26 cellular contexts compared by ENCODE assay signal in the genomic region with DNA sequence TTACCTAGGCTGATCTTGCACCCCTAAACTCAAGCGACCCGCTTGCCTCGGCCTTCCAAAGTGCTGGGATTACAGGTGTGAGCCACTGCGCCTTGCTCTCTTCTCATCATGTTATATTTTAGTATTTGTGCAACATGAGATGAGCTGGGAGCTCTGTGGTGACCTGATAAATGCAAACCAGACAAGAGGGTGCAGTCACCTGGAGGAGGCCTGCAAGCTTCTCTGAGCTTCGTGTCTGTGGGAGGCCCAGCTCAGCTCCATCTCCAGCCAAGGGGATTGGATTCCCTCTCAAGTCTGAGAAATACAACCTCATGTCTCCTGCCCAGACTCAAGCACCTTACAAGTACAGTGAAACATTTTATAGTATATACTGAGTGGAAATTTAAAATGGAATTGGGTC. TPM values are rescaled to one million over a fixed set of nuclear protein-coding genes. Genes with fewer than 3 reads are reported as not detected.
DNase-seq lines count a peak whose midpoint lies in the region; ATAC-seq, FAIRE-seq and TF ChIP-seq lines count a peak whose summit lies in the region.
"Had no signal": no experiment of that assay in that cellular context is flagged by ENCODE, and none has a peak within 500 bp of the region (broad histone marks: within the 10 kb centered on the region; RNA-seq: fewer than 3 reads in every experiment).

No MANE protein-coding gene starts in this region.

- TF ChIP-seq RAD21 in HepG2 (CRISPR knock-in tag; IDR thresholded peaks at IDR 0.05) = no peak

- peaks cover 20% of the 10 kb centered on the region for H3K36me3 Mint-ChIP-seq in effector memory CD8-positive, alpha-beta T cell (ENCODE audit: insufficient read depth)

- H3K27me3 Mint-ChIP-seq in effector memory CD8-positive, alpha-beta T cell = no peaks in the 10 kb centered on the region

- no peak overlapping the region for H3K9ac ChIP-seq in HepG2 (ENCODE audit: insufficient read depth, low read depth, low read length)
- H3K9ac ChIP-seq: BLaER1 had no signal

- TF ChIP-seq EP300 in HepG2 (IDR thresholded peaks at IDR 0.05; ENCODE audit: low read depth in 2 of 2, low read length in 2 of 2) = no peak
- no peak for TF ChIP-seq EP300 in HepG2 (CRISPR knock-in tag; IDR thresholded peaks at IDR 0.05; ENCODE audit: borderline replicate concordance)

- H3K9me3 ChIP-seq in HepG2 (ENCODE audit: low read length) = no peaks in the 10 kb centered on the region
- no peaks in the 10 kb centered on the region for H3K9me3 ChIP-seq in right lobe of liver
- no peaks in the 10 kb centered on the region for H3K9me3 ChIP-seq in KOPT-K1 (ENCODE audit: insufficient read depth, low read length, poor library complexity, severe bottlenecking)
- H3K9me3 ChIP-seq: BLaER1, MG63 had no signal

- H3K27me3 ChIP-seq in HepG2 (ENCODE audit: control insufficient read depth in 1 of 2, insufficient read depth in 2 of 2, low read length in 2 of 2) (no peaks in the 10 kb centered on the region), right lobe of liver (no peaks in the 10 kb centered on the region)
- H3K27me3 ChIP-seq: BLaER1, MG63 had no signal

- in situ Hi-C loops in HepG2 (cut with HindIII; ENCODE audit: extremely low pct_ligation_motif_present, low pct_unique_long_range_greater_than_20kb) = no loop called here

- intact Hi-C loops in HepG2 (cut with micrococcal nuclease; ENCODE audit: unreplicated experiment) = no loop called here
- intact Hi-C loops in right lobe of liver (cut with DNase I) = no loop called here

- no peak for FAIRE-seq in HepG2 (lab: Jason Lieb, UNC)
- FAIRE-seq: G401.6 had no signal

- peak overlapping the region in 1 of 2 donors; percentile 85 for H3K4me3 Mint-ChIP-seq in effector memory CD8-positive, alpha-beta T cell
- H3K4me3 Mint-ChIP-seq: HFFc6 had no signal

- H3K4me1 ChIP-seq in HepG2 (ENCODE audit: insufficient read depth, low read length) (peaks cover 23% of the 10 kb centered on the region), right lobe of liver (peaks cover 0 to 16% (median 0%) of the 10 kb centered on the region in 4 donors)

- WGBS in HepG2 (ENCODE audit: low lambda C conversion rate) = over 99% methylated on average over 5 of the region's 5 CpGs
- WGBS in right lobe of liver (ENCODE audit: insufficient coverage, low coverage, low lambda C conversion rate, missing lambda C conversion rate) = 93% methylated on average over 4 of the region's 5 CpGs

- H3K27ac ChIP-seq in HepG2 (ENCODE audit: extremely low read length, insufficient read depth, low read length) (no peak overlapping the region), right lobe of liver (no peak overlapping the region), KOPT-K1 (ENCODE audit: low read depth, low read length, poor library complexity, severe bottlenecking) (peak overlapping the region; percentile 86)
- H3K27ac ChIP-seq: BLaER1, HL-60 had no signal

- H3K4me3 ChIP-seq in HepG2 (replicated peaks in 1 of 3; ENCODE audit: insufficient read depth in 1 of 3, low read depth in 2 of 3, low read length in 3 of 3) = no peak overlapping the region
- H3K4me3 ChIP-seq in right lobe of liver = no peak overlapping the region
- H3K4me3 ChIP-seq: BLaER1, MG63 had no signal

- no peak overlapping the region for H2AFZ ChIP-seq in HepG2 (ENCODE audit: low read length)

- TF ChIP-seq POLR2A in HepG2 (IDR thresholded peaks at IDR 0.05; ENCODE audit: insufficient read depth in 1 of 2, low read depth in 2 of 2, low read length in 2 of 2) = no peak
- TF ChIP-seq POLR2A in right lobe of liver (IDR thresholded peaks at IDR 0.05) = no peak

- H3K4me2 ChIP-seq in HepG2 (ENCODE audit: low read depth, low read length) = no peak overlapping the region
- H3K4me2 ChIP-seq: BLaER1 had no signal

- BruUV-seq in HepG2 (replicated peaks; lab: Mats Ljungman, UMichigan) = no TSS peak

- H3K9me3 Mint-ChIP-seq in effector memory CD8-positive, alpha-beta T cell = no peaks in the 10 kb centered on the region
- H3K9me3 Mint-ChIP-seq: HFFc6 had no signal

- H3K36me3 ChIP-seq in HepG2 (replicated peaks in 1 of 2; ENCODE audit: control insufficient read depth in 1 of 2, insufficient read depth in 2 of 2, low read length in 2 of 2) (peaks cover 8 to 9% of the 10 kb centered on the region in 2 experiments; a peak in 4 of 5 replicates), right lobe of liver (no peaks in the 10 kb centered on the region), KOPT-K1 (ENCODE audit: insufficient read depth, low read length) (peaks cover 18% of the 10 kb centered on the region)

- no peak for DNase-seq in HepG2 (ENCODE audit: low spot score)
- no peak for DNase-seq in right lobe of liver
- no peak for DNase-seq in effector memory CD8-positive, alpha-beta T cell
- DNase-seq in SKM-1 treated with dmso at 0.1 percent for 144 hours (lab: John Stamatoyannopoulos, UW; ENCODE audit: unreplicated experiment) = no peak
- no peak for DNase-seq in stimulated activated CD4-positive, alpha-beta T cell treated with anti-CD3 and anti-CD28 coated beads, Interleukin-2, amount 100 ng/mL, for 48 hours
- DNase-seq: COR-L47, DMS 273 treated with DMSO at 0.1 percent for 48 hours, DND-41, H7, HFFc6, IMR-90, Kasumi-1, MG63, NCI-H1048, NCI-H2081, NCI-H510A, NCI-H748 treated with DMSO at 0.1 percent for 48 hours, OCI-M1, Right ventricle myocardium superior had no signal

- no peaks in the 10 kb centered on the region for H3K79me2 ChIP-seq in HepG2 (ENCODE audit: insufficient read depth, low read length)

- peak overlapping the region; percentile 81 to 92 for H3K27ac Mint-ChIP-seq in effector memory CD8-positive, alpha-beta T cell
- H3K27ac Mint-ChIP-seq: HFFc6 had no signal

- CTCF ChIA-PET in HepG2 (lab: Yijun Ruan, JAX; ENCODE audit: low intra/inter-chr PET ratio, low total read pairs) = no interaction called here

- H3K4me1 Mint-ChIP-seq in effector memory CD8-positive, alpha-beta T cell (ENCODE audit: low read depth in 2 of 2) = peaks cover 34 to 40% of the 10 kb centered on the region in 2 donors

- POLR2A ChIA-PET in HepG2 (lab: Yijun Ruan, JAX) = no interaction called here

- peaks cover 3% of the 10 kb centered on the region; the same call in 1 of the 2 replicates for H4K20me1 ChIP-seq in HepG2 (ENCODE audit: insufficient read depth, low read length)
- H4K20me1 ChIP-seq: BLaER1 had no signal

- ATAC-seq in HepG2 = no peak
- no peak for ATAC-seq in right lobe of liver
- no peak for ATAC-seq in effector memory CD8-positive, alpha-beta T cell (replicated peaks)
- ATAC-seq in GM21723 (IDR thresholded peaks at IDR 0.05; ENCODE audit: unreplicated experiment) = no peak

- no peak for TF ChIP-seq CTCF in HepG2 (CRISPR knock-in tag; IDR thresholded peaks at IDR 0.05)
- TF ChIP-seq CTCF in right lobe of liver (IDR thresholded peaks at IDR 0.05) = no peak

RNA-seq across cellular contexts. Expression of a gene that starts 3.2 kb away (rescaled TPM):
- not detected in 2 replicates for total RNA-seq in HepG2 (2016; rRNA removed; fragmentation: Illumina TruSeq; extraction: Trizol)
- not detected in 2 replicates for total RNA-seq in HepG2 (2016; cell fraction: cytosol; rRNA removed; fragmentation: Illumina TruSeq; extraction: Trizol; ENCODE audit: low read depth)
- total RNA-seq in HepG2 (2016; cell fraction: insoluble cytoplasmic fraction; rRNA removed; fragmentation: Illumina TruSeq; extraction: Trizol) = not detected in 2 replicates
- not detected in 2 replicates for total RNA-seq in HepG2 (2016; cell fraction: membrane; rRNA removed; fragmentation: Illumina TruSeq; extraction: Trizol)
- total RNA-seq in HepG2 (2016; cell fraction: nucleus; rRNA removed; fragmentation: Illumina TruSeq; extraction: Trizol) = not detected in 2 replicates
- polyA plus RNA-seq in HepG2 (2011; rRNA removed) = not detected in 2 replicates
- not detected in 2 replicates for polyA plus RNA-seq in HepG2 (2011; cell fraction: cytosol; rRNA removed)
- polyA plus RNA-seq in HepG2 (2011; cell fraction: nucleus; rRNA removed) = not detected in 2 replicates
- polyA plus RNA-seq in HepG2 (2012) = 0.19 and 0.24 TPM in 2 replicates
- polyA plus RNA-seq in HepG2 (2016; cell fraction: cytosol; fragmentation: Illumina TruSeq; extraction: Trizol; ENCODE audit: low read depth) = not detected in 2 replicates
- polyA plus RNA-seq in HepG2 (2016; cell fraction: insoluble cytoplasmic fraction; fragmentation: Illumina TruSeq; extraction: Trizol; ENCODE audit: low read depth) = not detected in 2 replicates
- not detected in 2 replicates for polyA plus RNA-seq in HepG2 (2016; cell fraction: membrane; fragmentation: Illumina TruSeq; extraction: Trizol; ENCODE audit: low read depth)
- polyA plus RNA-seq in HepG2 (2016; cell fraction: nucleus; fragmentation: Illumina TruSeq; extraction: Trizol; ENCODE audit: insufficient read depth, low read depth) = not detected in 2 replicates
- polyA minus RNA-seq in HepG2 (2011; rRNA and poly(A)+ RNA removed; ENCODE audit: low replicate concordance) = not detected in 2 replicates
- polyA minus RNA-seq in HepG2 (2011; cell fraction: cytosol; rRNA and poly(A)+ RNA removed) = not detected in 2 replicates
- not detected in 2 replicates for polyA minus RNA-seq in HepG2 (2011; cell fraction: nucleus; rRNA and poly(A)+ RNA removed)
- 10 to 100 TPM in 1 of 6 experiments, 1 to 10 TPM in 5; 1.9 to 20.5 (median 3.4) TPM for total RNA-seq in right lobe of liver
- total RNA-seq: A673, H7, HFFc6, HT1080, IMR-90 had no signal
- polyA plus RNA-seq: IMR-90 had no signal

RNA-seq across cellular contexts. Expression of a gene that starts 14.6 kb away (rescaled TPM):
- total RNA-seq in HepG2 (2016; rRNA removed; fragmentation: Illumina TruSeq; extraction: Trizol) (0.11 and 0.15 TPM in 2 replicates), right lobe of liver (under 1 TPM in 4 of 6 experiments, not detected in 2; 0.12 to 0.25 (median 0.17) TPM)
- total RNA-seq in HepG2 (2016; cell fraction: cytosol; rRNA removed; fragmentation: Illumina TruSeq; extraction: Trizol; ENCODE audit: low read depth) = 0.09 and 0.10 TPM in 2 replicates
- 0.06 and 0.11 TPM in 2 replicates for total RNA-seq in HepG2 (2016; cell fraction: insoluble cytoplasmic fraction; rRNA removed; fragmentation: Illumina TruSeq; extraction: Trizol)
- total RNA-seq in HepG2 (2016; cell fraction: membrane; rRNA removed; fragmentation: Illumina TruSeq; extraction: Trizol) = 0.10 TPM in 1 of 2 replicates, not detected in the other
- total RNA-seq in HepG2 (2016; cell fraction: nucleus; rRNA removed; fragmentation: Illumina TruSeq; extraction: Trizol) = 0.40 and 0.50 TPM in 2 replicates
- polyA plus RNA-seq in HepG2 (2011; rRNA removed) = 0.01 and 0.05 TPM in 2 replicates
- polyA plus RNA-seq in HepG2 (2011; cell fraction: cytosol; rRNA removed) = 0.04 and 0.09 TPM in 2 replicates
- 0.06 and 0.10 TPM in 2 replicates for polyA plus RNA-seq in HepG2 (2011; cell fraction: nucleus; rRNA removed)
- polyA plus RNA-seq in HepG2 (2012) = 0.04 TPM in 1 of 2 replicates, not detected in the other
- 0.05 TPM in 1 of 2 replicates, not detected in the other for polyA plus RNA-seq in HepG2 (2016; cell fraction: cytosol; fragmentation: Illumina TruSeq; extraction: Trizol; ENCODE audit: low read depth)
- 0.08 TPM in 1 of 2 replicates, not detected in the other for polyA plus RNA-seq in HepG2 (2016; cell fraction: insoluble cytoplasmic fraction; fragmentation: Illumina TruSeq; extraction: Trizol; ENCODE audit: low read depth)
- polyA plus RNA-seq in HepG2 (2016; cell fraction: membrane; fragmentation: Illumina TruSeq; extraction: Trizol; ENCODE audit: low read depth) = 0.06 TPM in 1 of 2 replicates, not detected in the other
- 0.20 and 0.56 TPM in 2 replicates for polyA plus RNA-seq in HepG2 (2016; cell fraction: nucleus; fragmentation: Illumina TruSeq; extraction: Trizol; ENCODE audit: insufficient read depth, low read depth)
- 0.05 TPM in 1 of 2 replicates, not detected in the other for polyA minus RNA-seq in HepG2 (2011; rRNA and poly(A)+ RNA removed; ENCODE audit: low replicate concordance)
- polyA minus RNA-seq in HepG2 (2011; cell fraction: cytosol; rRNA and poly(A)+ RNA removed) = not detected in 2 replicates
- polyA minus RNA-seq in HepG2 (2011; cell fraction: nucleus; rRNA and poly(A)+ RNA removed) = 0.25 and 0.26 TPM in 2 replicates
- total RNA-seq: H7, HFFc6, IMR-90, Right ventricle myocardium superior had no signal

RNA-seq across cellular contexts. Expression of a gene that starts 49.8 kb away (rescaled TPM):
- 175 and 204 TPM in 2 replicates for total RNA-seq in HepG2 (2016; rRNA removed; fragmentation: Illumina TruSeq; extraction: Trizol)
- total RNA-seq in HepG2 (2016; cell fraction: cytosol; rRNA removed; fragmentation: Illumina TruSeq; extraction: Trizol; ENCODE audit: low read depth) = 260 and 296 TPM in 2 replicates
- 189 and 192 TPM in 2 replicates for total RNA-seq in HepG2 (2016; cell fraction: insoluble cytoplasmic fraction; rRNA removed; fragmentation: Illumina TruSeq; extraction: Trizol)
- total RNA-seq in HepG2 (2016; cell fraction: membrane; rRNA removed; fragmentation: Illumina TruSeq; extraction: Trizol) = 531 and 570 TPM in 2 replicates
- total RNA-seq in HepG2 (2016; cell fraction: nucleus; rRNA removed; fragmentation: Illumina TruSeq; extraction: Trizol) = 102 and 120 TPM in 2 replicates
- polyA plus RNA-seq in HepG2 (2011; rRNA removed) = 96.9 and 123 TPM in 2 replicates
- 57.9 and 89.7 TPM in 2 replicates for polyA plus RNA-seq in HepG2 (2011; cell fraction: cytosol; rRNA removed)
- polyA plus RNA-seq in HepG2 (2011; cell fraction: nucleus; rRNA removed) = 22.0 and 27.5 TPM in 2 replicates
- polyA plus RNA-seq in HepG2 (2012) = 128 and 134 TPM in 2 replicates
- 385 and 459 TPM in 2 replicates for polyA plus RNA-seq in HepG2 (2016; cell fraction: cytosol; fragmentation: Illumina TruSeq; extraction: Trizol; ENCODE audit: low read depth)
- polyA plus RNA-seq in HepG2 (2016; cell fraction: insoluble cytoplasmic fraction; fragmentation: Illumina TruSeq; extraction: Trizol; ENCODE audit: low read depth) = 218 and 221 TPM in 2 replicates
- polyA plus RNA-seq in HepG2 (2016; cell fraction: membrane; fragmentation: Illumina TruSeq; extraction: Trizol; ENCODE audit: low read depth) = 534 and 554 TPM in 2 replicates
- 143 and 144 TPM in 2 replicates for polyA plus RNA-seq in HepG2 (2016; cell fraction: nucleus; fragmentation: Illumina TruSeq; extraction: Trizol; ENCODE audit: insufficient read depth, low read depth)
- 23.0 and 41.2 TPM in 2 replicates for polyA minus RNA-seq in HepG2 (2011; rRNA and poly(A)+ RNA removed; ENCODE audit: low replicate concordance)
- 66.7 and 68.9 TPM in 2 replicates for polyA minus RNA-seq in HepG2 (2011; cell fraction: cytosol; rRNA and poly(A)+ RNA removed)
- polyA minus RNA-seq in HepG2 (2011; cell fraction: nucleus; rRNA and poly(A)+ RNA removed) = 50.9 and 56.4 TPM in 2 replicates
- 10 to 100 TPM in 5 of 6 experiments, 1 to 10 TPM in 1; 9.6 to 29.3 (median 15.5) TPM for total RNA-seq in right lobe of liver
